ENCODE assay signal across 9 cellular contexts in genomic region chr13:71274923-71275593, GRCh38.
DNase-seq lines count a peak whose midpoint lies in the region; ATAC-seq, FAIRE-seq and TF ChIP-seq lines count a peak whose summit lies in the region.
"Had no signal": no experiment of that assay in that cellular context is flagged by ENCODE, and none has a peak within 500 bp of the region (broad histone marks: within the 10 kb centered on the region; RNA-seq: fewer than 3 reads in every experiment).

No MANE protein-coding gene starts in this region.

- H3K4me3 Mint-ChIP-seq in naive thymus-derived CD4-positive, alpha-beta T cell, result no peak overlapping the region

- POLR2A ChIA-PET in naive thymus-derived CD4-positive, alpha-beta T cell (lab: Charles Lee), result no interaction called here

- TF ChIP-seq POLR2A in NB4 (IDR thresholded peaks at IDR 0.05; ENCODE audit: extremely low read depth, insufficient read length), result no peak

- H3K27me3 Mint-ChIP-seq in naive thymus-derived CD4-positive, alpha-beta T cell, result peaks cover 0 to 4% (median 0%) of the 10 kb centered on the region in 5 donors

- no peaks in the 10 kb centered on the region for H3K36me3 Mint-ChIP-seq in naive thymus-derived CD4-positive, alpha-beta T cell

- intact Hi-C loops in naive thymus-derived CD4-positive, alpha-beta T cell (cut with micrococcal nuclease), result no loop called here

- no peak overlapping the region for H2AFZ ChIP-seq in osteoblast (ENCODE audit: low read length)

- H3K27me3 ChIP-seq in osteoblast (ENCODE audit: insufficient read depth, low read length), result no peaks in the 10 kb centered on the region
- H3K27me3 ChIP-seq in naive thymus-derived CD4-positive, alpha-beta T cell (ENCODE audit: control insufficient read depth in 2 of 2, insufficient read depth in 2 of 2, low read length in 2 of 2), result no peaks in the 10 kb centered on the region
- H3K27me3 ChIP-seq: BLaER1 treated with 17β-estradiol and CSF1 and Interleukin-3, amounts not matched to agents 10 nM and 100 nM had no signal

- TF ChIP-seq CTCF in NB4 (IDR thresholded peaks at IDR 0.05; ENCODE audit: low read depth, low read length) (no peak), osteoblast (IDR thresholded peaks at IDR 0.05; ENCODE audit: extremely low read depth, low read depth, low read length) (no peak)

- no peaks in the 10 kb centered on the region for H3K36me3 ChIP-seq in osteoblast (ENCODE audit: insufficient read depth, low read length)
- no peaks in the 10 kb centered on the region for H3K36me3 ChIP-seq in naive thymus-derived CD4-positive, alpha-beta T cell (ENCODE audit: control insufficient read depth in 2 of 3, insufficient read depth in 3 of 3, low read length in 3 of 3)
- H3K36me3 ChIP-seq: BLaER1 treated with 17β-estradiol and CSF1 and Interleukin-3, amounts not matched to agents 10 nM and 100 nM had no signal

- no peaks in the 10 kb centered on the region for H4K20me1 ChIP-seq in osteoblast (ENCODE audit: insufficient read depth, low read length)
- H4K20me1 ChIP-seq: BLaER1 treated with 17β-estradiol and CSF1 and Interleukin-3, amounts not matched to agents 10 nM and 100 nM had no signal

- no peak overlapping the region for H3K27ac Mint-ChIP-seq in naive thymus-derived CD4-positive, alpha-beta T cell

- H3K9me3 Mint-ChIP-seq in naive thymus-derived CD4-positive, alpha-beta T cell, result no peaks in the 10 kb centered on the region

- H3K79me2 ChIP-seq in osteoblast (ENCODE audit: insufficient read depth, low read length), result no peaks in the 10 kb centered on the region

- H3K4me2 ChIP-seq in osteoblast (ENCODE audit: insufficient read depth, low read length), result no peak overlapping the region

- H3K27ac ChIP-seq in osteoblast (ENCODE audit: low read depth, low read length), result no peak overlapping the region
- H3K27ac ChIP-seq in naive thymus-derived CD4-positive, alpha-beta T cell (ENCODE audit: low read depth, low read length), result no peak overlapping the region

- no peak for DNase-seq in GM18507 (ENCODE audit: extremely low spot score, insufficient read length, low read depth)
- DNase-seq in NB4 (ENCODE audit: low read depth), result peak; percentile 25
- DNase-seq in Kasumi-1 (lab: John Stamatoyannopoulos, UW), result no peak
- DNase-seq in osteoblast (ENCODE audit: insufficient read length, low spot score, missing footprints), result no peak
- no peak for DNase-seq in mucosa of gallbladder (ENCODE audit: low spot score)
- no peak for DNase-seq in naive thymus-derived CD4-positive, alpha-beta T cell

- CTCF ChIA-PET in naive thymus-derived CD4-positive, alpha-beta T cell (lab: Charles Lee), result no interaction called here

- no peaks in the 10 kb centered on the region for H3K4me1 ChIP-seq in osteoblast (ENCODE audit: insufficient read depth, low read length)
- no peaks in the 10 kb centered on the region for H3K4me1 ChIP-seq in naive thymus-derived CD4-positive, alpha-beta T cell (ENCODE audit: control insufficient read depth in 2 of 2, insufficient read depth in 2 of 2, low read length in 2 of 2)

- peak; percentile 82 for ATAC-seq in GM21390 (IDR thresholded peaks at IDR 0.05; ENCODE audit: unreplicated experiment)
- peak; percentile 90 for ATAC-seq in HG03045 (IDR thresholded peaks at IDR 0.05; ENCODE audit: unreplicated experiment)
- no peak for ATAC-seq in naive thymus-derived CD4-positive, alpha-beta T cell

- peak; percentile 58 for FAIRE-seq in GM18507 (lab: Jason Lieb, UNC)

- H3K4me3 ChIP-seq in NB4 (ENCODE audit: low read depth, low read length) (no peak overlapping the region), osteoblast (ENCODE audit: insufficient read depth, low read length) (no peak overlapping the region)
- no peak overlapping the region for H3K4me3 ChIP-seq in naive thymus-derived CD4-positive, alpha-beta T cell (ENCODE audit: low read length)
- H3K4me3 ChIP-seq: BLaER1 treated with 17β-estradiol and CSF1 and Interleukin-3, amounts not matched to agents 10 nM and 100 nM had no signal

- H3K9me3 ChIP-seq in osteoblast (ENCODE audit: low read depth, low read length), result no peaks in the 10 kb centered on the region
- H3K9me3 ChIP-seq in naive thymus-derived CD4-positive, alpha-beta T cell (ENCODE audit: control insufficient read depth in 2 of 3, low read length in 3 of 3), result no peaks in the 10 kb centered on the region
- H3K9me3 ChIP-seq: BLaER1 treated with 17β-estradiol and CSF1 and Interleukin-3, amounts not matched to agents 10 nM and 100 nM had no signal

- no peaks in the 10 kb centered on the region for H3K4me1 Mint-ChIP-seq in naive thymus-derived CD4-positive, alpha-beta T cell
